Comparison of ENCODE assay signal across 1 cellular context in the genomic region with DNA sequence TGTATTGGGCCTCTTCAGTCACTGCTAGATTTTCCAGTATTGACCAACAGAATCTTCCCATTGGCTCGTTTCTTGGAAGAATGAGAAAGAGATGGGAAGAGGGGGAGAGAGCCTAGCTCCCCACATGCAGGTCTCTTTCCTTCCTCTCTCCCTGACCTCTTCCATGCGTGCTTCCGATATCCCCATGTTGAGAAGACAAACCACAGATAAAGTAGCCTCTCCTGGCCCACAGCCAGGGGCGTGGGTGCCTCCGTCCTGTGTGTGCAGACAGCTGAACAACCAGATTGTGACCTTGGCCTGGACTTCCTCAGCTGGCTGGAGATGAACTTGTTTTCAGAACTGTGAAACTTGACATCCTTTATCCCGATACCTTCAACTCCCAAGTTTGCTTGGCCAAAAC.
TF ChIP-seq lines count a peak whose summit lies in the region.

No MANE protein-coding gene starts in this region.

TF ChIP-seq in K562, 482 proteins besides CTCF, POLR2A, EP300 and RAD21 (continued from another document):
- TF ChIP-seq, protein P1, sequence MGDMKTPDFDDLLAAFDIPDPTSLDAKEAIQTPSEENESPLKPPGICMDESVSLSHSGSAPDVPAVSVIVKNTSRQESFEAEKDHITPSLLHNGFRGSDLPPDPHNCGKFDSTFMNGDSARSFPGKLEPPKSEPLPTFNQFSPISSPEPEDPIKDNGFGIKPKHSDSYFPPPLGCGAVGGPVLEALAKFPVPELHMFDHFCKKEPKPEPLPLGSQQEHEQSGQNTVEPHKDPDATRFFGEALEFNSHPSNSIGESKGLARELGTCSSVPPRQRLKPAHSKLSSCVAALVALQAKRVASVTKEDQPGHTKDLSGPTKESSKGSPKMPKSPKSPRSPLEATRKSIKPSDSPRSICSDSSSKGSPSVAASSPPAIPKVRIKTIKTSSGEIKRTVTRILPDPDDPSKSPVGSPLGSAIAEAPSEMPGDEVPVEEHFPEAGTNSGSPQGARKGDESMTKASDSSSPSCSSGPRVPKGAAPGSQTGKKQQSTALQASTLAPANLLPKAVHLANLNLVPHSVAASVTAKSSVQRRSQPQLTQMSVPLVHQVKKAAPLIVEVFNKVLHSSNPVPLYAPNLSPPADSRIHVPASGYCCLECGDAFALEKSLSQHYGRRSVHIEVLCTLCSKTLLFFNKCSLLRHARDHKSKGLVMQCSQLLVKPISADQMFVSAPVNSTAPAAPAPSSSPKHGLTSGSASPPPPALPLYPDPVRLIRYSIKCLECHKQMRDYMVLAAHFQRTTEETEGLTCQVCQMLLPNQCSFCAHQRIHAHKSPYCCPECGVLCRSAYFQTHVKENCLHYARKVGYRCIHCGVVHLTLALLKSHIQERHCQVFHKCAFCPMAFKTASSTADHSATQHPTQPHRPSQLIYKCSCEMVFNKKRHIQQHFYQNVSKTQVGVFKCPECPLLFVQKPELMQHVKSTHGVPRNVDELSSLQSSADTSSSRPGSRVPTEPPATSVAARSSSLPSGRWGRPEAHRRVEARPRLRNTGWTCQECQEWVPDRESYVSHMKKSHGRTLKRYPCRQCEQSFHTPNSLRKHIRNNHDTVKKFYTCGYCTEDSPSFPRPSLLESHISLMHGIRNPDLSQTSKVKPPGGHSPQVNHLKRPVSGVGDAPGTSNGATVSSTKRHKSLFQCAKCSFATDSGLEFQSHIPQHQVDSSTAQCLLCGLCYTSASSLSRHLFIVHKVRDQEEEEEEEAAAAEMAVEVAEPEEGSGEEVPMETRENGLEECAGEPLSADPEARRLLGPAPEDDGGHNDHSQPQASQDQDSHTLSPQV (IDR thresholded peaks at IDR 0.05) = no peak
- TF ChIP-seq ZNF398 (CRISPR knock-in tag; IDR thresholded peaks at IDR 0.05) (no peak), YBX1 (IDR thresholded peaks at IDR 0.05) (no peak), CC2D1A (IDR thresholded peaks at IDR 0.05) (no peak), SAP30 (IDR thresholded peaks at IDR 0.05; ENCODE audit: borderline replicate concordance, insufficient read depth, low read depth, low read length, poor library complexity, severe bottlenecking) (no peak), PHB (CRISPR knock-in tag; IDR thresholded peaks at IDR 0.05) (no peak), POLR2AphosphoS2 (IDR thresholded peaks at IDR 0.05; ENCODE audit: low read length) (no peak), CREBBP (IDR thresholded peaks at IDR 0.05; ENCODE audit: low read depth, low read length) (no peak), GTF2B (IDR thresholded peaks at IDR 0.05; ENCODE audit: extremely low read depth, insufficient read length) (no peak), CBX5 (IDR thresholded peaks at IDR 0.05; ENCODE audit: borderline replicate concordance, low read depth) (no peak), ZNF785 (CRISPR knock-in tag; IDR thresholded peaks at IDR 0.05) (no peak), KAT8 (IDR thresholded peaks at IDR 0.05; ENCODE audit: low read depth) (no peak), GABPA (tag; conservative IDR thresholded peaks at IDR 0.05; ENCODE audit: low read depth) (no peak), CBFA2T2 (conservative IDR thresholded peaks at IDR 0.05) (0 out of 2 replicates have a peak, but pooled peaks have one; percentile 16), CHAMP1 (IDR thresholded peaks at IDR 0.05) (no peak), EGR1 (conservative IDR thresholded peaks at IDR 0.05) (0 out of 2 replicates have a peak, but pooled peaks have one; percentile 18), RBM25 (IDR thresholded peaks at IDR 0.05; ENCODE audit: low read depth, low read length, severe bottlenecking) (no peak), MCM5 (IDR thresholded peaks at IDR 0.05; ENCODE audit: low read depth) (no peak), BDP1 (IDR thresholded peaks at IDR 0.05; ENCODE audit: insufficient read depth, insufficient read length) (no peak)
- TF ChIP-seq, protein P2, sequence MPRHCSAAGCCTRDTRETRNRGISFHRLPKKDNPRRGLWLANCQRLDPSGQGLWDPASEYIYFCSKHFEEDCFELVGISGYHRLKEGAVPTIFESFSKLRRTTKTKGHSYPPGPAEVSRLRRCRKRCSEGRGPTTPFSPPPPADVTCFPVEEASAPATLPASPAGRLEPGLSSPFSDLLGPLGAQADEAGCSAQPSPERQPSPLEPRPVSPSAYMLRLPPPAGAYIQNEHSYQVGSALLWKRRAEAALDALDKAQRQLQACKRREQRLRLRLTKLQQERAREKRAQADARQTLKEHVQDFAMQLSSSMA (CRISPR knock-in tag; IDR thresholded peaks at IDR 0.05) = no peak
- TF ChIP-seq, protein P3, sequence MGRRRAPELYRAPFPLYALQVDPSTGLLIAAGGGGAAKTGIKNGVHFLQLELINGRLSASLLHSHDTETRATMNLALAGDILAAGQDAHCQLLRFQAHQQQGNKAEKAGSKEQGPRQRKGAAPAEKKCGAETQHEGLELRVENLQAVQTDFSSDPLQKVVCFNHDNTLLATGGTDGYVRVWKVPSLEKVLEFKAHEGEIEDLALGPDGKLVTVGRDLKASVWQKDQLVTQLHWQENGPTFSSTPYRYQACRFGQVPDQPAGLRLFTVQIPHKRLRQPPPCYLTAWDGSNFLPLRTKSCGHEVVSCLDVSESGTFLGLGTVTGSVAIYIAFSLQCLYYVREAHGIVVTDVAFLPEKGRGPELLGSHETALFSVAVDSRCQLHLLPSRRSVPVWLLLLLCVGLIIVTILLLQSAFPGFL (CRISPR knock-in tag; IDR thresholded peaks at IDR 0.05) = no peak
- TF ChIP-seq, protein P4, sequence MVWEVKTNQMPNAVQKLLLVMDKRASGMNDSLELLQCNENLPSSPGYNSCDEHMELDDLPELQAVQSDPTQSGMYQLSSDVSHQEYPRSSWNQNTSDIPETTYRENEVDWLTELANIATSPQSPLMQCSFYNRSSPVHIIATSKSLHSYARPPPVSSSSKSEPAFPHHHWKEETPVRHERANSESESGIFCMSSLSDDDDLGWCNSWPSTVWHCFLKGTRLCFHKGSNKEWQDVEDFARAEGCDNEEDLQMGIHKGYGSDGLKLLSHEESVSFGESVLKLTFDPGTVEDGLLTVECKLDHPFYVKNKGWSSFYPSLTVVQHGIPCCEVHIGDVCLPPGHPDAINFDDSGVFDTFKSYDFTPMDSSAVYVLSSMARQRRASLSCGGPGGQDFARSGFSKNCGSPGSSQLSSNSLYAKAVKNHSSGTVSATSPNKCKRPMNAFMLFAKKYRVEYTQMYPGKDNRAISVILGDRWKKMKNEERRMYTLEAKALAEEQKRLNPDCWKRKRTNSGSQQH (CRISPR knock-in tag; IDR thresholded peaks at IDR 0.05) = no peak
